In genomic region chr1:9688599-9688998, GRCh38 we compare ENCODE assay signal across 9 cellular contexts. TPM values are rescaled to one million over a fixed set of nuclear protein-coding genes. Genes with fewer than 3 reads are reported as not detected.
DNase-seq lines count a peak whose midpoint lies in the region; ATAC-seq, FAIRE-seq and TF ChIP-seq lines count a peak whose summit lies in the region.
"Had no signal": no experiment of that assay in that cellular context is flagged by ENCODE, and none has a peak within 500 bp of the region (broad histone marks: within the 10 kb centered on the region; RNA-seq: fewer than 3 reads in every experiment).

No MANE protein-coding gene starts in this region.

- no peak for TF ChIP-seq RAD21 in HepG2 (CRISPR knock-in tag; IDR thresholded peaks at IDR 0.05)

- peak overlapping the region; percentile 100 for H3K4me2 ChIP-seq in HepG2 (ENCODE audit: low read depth, low read length)

- H3K4me1 ChIP-seq in HepG2 (ENCODE audit: insufficient read depth, low read length) (peaks cover 39% of the 10 kb centered on the region), tibial artery (peaks cover 0 to 33% (median 26%) of the 10 kb centered on the region in 4 donors)

- peaks cover 71% of the 10 kb centered on the region for H3K4me1 Mint-ChIP-seq in activated T-cell treated with anti-CD3 and anti-CD28 coated beads, Interleukin-2, amount 50 U/mL, for 72 hours (ENCODE audit: low read depth)
- peaks cover 61% of the 10 kb centered on the region for H3K4me1 Mint-ChIP-seq in activated naive CD8-positive, alpha-beta T cell treated with anti-CD3 and anti-CD28 coated beads, Interleukin-2, amount 10 ng/mL, durations not matched to agents 7 days and 5 days

- H3K9ac ChIP-seq in HepG2 (ENCODE audit: insufficient read depth, low read depth, low read length): peak overlapping the region; percentile 49; the same call in 1 of the 2 replicates

- FAIRE-seq in HepG2 (lab: Jason Lieb, UNC): no peak
- FAIRE-seq: D721Med had no signal

- no peak for DNase-seq in activated T-cell treated with anti-CD3 and anti-CD28 coated beads, Interleukin-2, amount 50 U/mL, for 72 hours
- DNase-seq in activated T-cell treated with anti-CD3 and anti-CD28 coated beads for 4 hours: no peak
- no peak for DNase-seq in activated naive CD8-positive, alpha-beta T cell treated with anti-CD3 and anti-CD28 coated beads, Interleukin-2, amount 10 ng/mL, durations not matched to agents 7 days and 5 days
- no peak for DNase-seq in HepG2 (ENCODE audit: low spot score)
- DNase-seq in tibial artery: no peak
- DNase-seq in DMS114 treated with DMSO at 0.1 percent for 48 hours (lab: John Stamatoyannopoulos, UW; ENCODE audit: unreplicated experiment): no peak
- no peak for DNase-seq in germinal center (ENCODE audit: low spot score)
- DNase-seq in DMS79 (lab: John Stamatoyannopoulos, UW): no peak

- no peaks in the 10 kb centered on the region for H3K9me3 Mint-ChIP-seq in activated T-cell treated with anti-CD3 and anti-CD28 coated beads, Interleukin-2, amount 50 U/mL, for 72 hours
- H3K9me3 Mint-ChIP-seq in activated naive CD8-positive, alpha-beta T cell treated with anti-CD3 and anti-CD28 coated beads, Interleukin-2, amount 10 ng/mL, durations not matched to agents 7 days and 5 days: no peaks in the 10 kb centered on the region

- H3K27ac Mint-ChIP-seq in activated T-cell treated with anti-CD3 and anti-CD28 coated beads, Interleukin-2, amount 50 U/mL, for 72 hours: peak overlapping the region; percentile 57
- H3K27ac Mint-ChIP-seq in activated naive CD8-positive, alpha-beta T cell treated with anti-CD3 and anti-CD28 coated beads, Interleukin-2, amount 10 ng/mL, durations not matched to agents 7 days and 5 days: peak overlapping the region; percentile 80

- intact Hi-C loops in HepG2 (cut with micrococcal nuclease; ENCODE audit: unreplicated experiment): no loop called here
- intact Hi-C loops in tibial artery (cut with DNase I; ENCODE audit: low total_unique reads): no loop called here

- H3K36me3 Mint-ChIP-seq in activated T-cell treated with anti-CD3 and anti-CD28 coated beads, Interleukin-2, amount 50 U/mL, for 72 hours (ENCODE audit: insufficient read depth in 2 of 2): peaks cover 7 to 14% of the 10 kb centered on the region in 2 donors
- peaks cover 25% of the 10 kb centered on the region for H3K36me3 Mint-ChIP-seq in activated naive CD8-positive, alpha-beta T cell treated with anti-CD3 and anti-CD28 coated beads, Interleukin-2, amount 10 ng/mL, durations not matched to agents 7 days and 5 days

- peak overlapping the region; percentile 63 to 72 (median 70) for H3K4me3 ChIP-seq in HepG2 (replicated peaks in 1 of 3; ENCODE audit: insufficient read depth in 1 of 3, low read depth in 2 of 3, low read length in 3 of 3)
- H3K4me3 ChIP-seq in tibial artery: peak overlapping the region; percentile 75 to 97

- TF ChIP-seq CTCF in HepG2 (CRISPR knock-in tag; IDR thresholded peaks at IDR 0.05) (no peak), tibial artery (IDR thresholded peaks at IDR 0.05) (no peak)

- no peak for TF ChIP-seq POLR2A in HepG2 (IDR thresholded peaks at IDR 0.05; ENCODE audit: insufficient read depth in 1 of 2, low read depth in 2 of 2, low read length in 2 of 2)

- WGBS in HepG2 (ENCODE audit: low lambda C conversion rate): 16% methylated on average over 12 of the region's 14 CpGs

- ATAC-seq in activated T-cell treated with anti-CD3 and anti-CD28 coated beads, Interleukin-2, amount 50 U/mL, for 72 hours (replicated peaks in 1 of 2): no peak
- no peak for ATAC-seq in activated naive CD8-positive, alpha-beta T cell treated with anti-CD3 and anti-CD28 coated beads, Interleukin-2, amount 10 ng/mL, durations not matched to agents 7 days and 5 days (ENCODE audit: low read depth)
- no peak for ATAC-seq in HepG2

- POLR2A ChIA-PET in activated naive CD8-positive, alpha-beta T cell treated with anti-CD3 and anti-CD28 coated beads, Interleukin-2, amount 10 ng/mL, durations not matched to agents 7 days and 5 days (lab: Charles Lee): interaction anchor here (1.3 to 9.0 kb wide), 4 partner anchors 16 to 60 kb away, joined by 4 to 122 read pairs (median 86); partner anchors contain the start of gene PIK3CD
- POLR2A ChIA-PET in HepG2 (lab: Yijun Ruan, JAX): interaction anchor here (1.2 to 4.1 kb wide), 3 partner anchors 12 to 255 kb away, joined by 3 to 35 read pairs (median 3); partner anchors contain the start of genes LZIC and NMNAT1

- in situ Hi-C loops in HepG2 (cut with HindIII; ENCODE audit: extremely low pct_ligation_motif_present, low pct_unique_long_range_greater_than_20kb): no loop called here

- no peaks in the 10 kb centered on the region for H3K27me3 Mint-ChIP-seq in activated T-cell treated with anti-CD3 and anti-CD28 coated beads, Interleukin-2, amount 50 U/mL, for 72 hours (ENCODE audit: low read depth)
- H3K27me3 Mint-ChIP-seq in activated naive CD8-positive, alpha-beta T cell treated with anti-CD3 and anti-CD28 coated beads, Interleukin-2, amount 10 ng/mL, durations not matched to agents 7 days and 5 days: no peaks in the 10 kb centered on the region

- no peaks in the 10 kb centered on the region for H3K79me2 ChIP-seq in HepG2 (ENCODE audit: insufficient read depth, low read length)

- H3K27me3 ChIP-seq in HepG2 (ENCODE audit: control insufficient read depth in 1 of 2, insufficient read depth in 2 of 2, low read length in 2 of 2): peaks cover 0 to 18% of the 10 kb centered on the region in 2 experiments; a peak in 1 of 5 replicates
- H3K27me3 ChIP-seq in tibial artery: no peaks in the 10 kb centered on the region

- H3K27ac ChIP-seq in HepG2 (ENCODE audit: extremely low read length, insufficient read depth, low read length) (no peak overlapping the region), tibial artery (no peak overlapping the region)

- H2AFZ ChIP-seq in HepG2 (ENCODE audit: low read length): no peak overlapping the region

- peak overlapping the region; percentile 80 to 87 for H3K4me3 Mint-ChIP-seq in activated T-cell treated with anti-CD3 and anti-CD28 coated beads, Interleukin-2, amount 50 U/mL, for 72 hours
- peak overlapping the region; percentile 82 for H3K4me3 Mint-ChIP-seq in activated naive CD8-positive, alpha-beta T cell treated with anti-CD3 and anti-CD28 coated beads, Interleukin-2, amount 10 ng/mL, durations not matched to agents 7 days and 5 days

- H3K9me3 ChIP-seq in HepG2 (ENCODE audit: low read length): no peaks in the 10 kb centered on the region
- H3K9me3 ChIP-seq in tibial artery: no peaks in the 10 kb centered on the region

- BruUV-seq in HepG2 (replicated peaks; lab: Mats Ljungman, UMichigan): no TSS peak

- H4K20me1 ChIP-seq in HepG2 (ENCODE audit: insufficient read depth, low read length): no peaks in the 10 kb centered on the region

- CTCF ChIA-PET in HepG2 (lab: Yijun Ruan, JAX; ENCODE audit: low intra/inter-chr PET ratio, low total read pairs): no interaction called here

- no peak for TF ChIP-seq EP300 in HepG2 (IDR thresholded peaks at IDR 0.05; ENCODE audit: low read depth in 2 of 2, low read length in 2 of 2)
- TF ChIP-seq EP300 in HepG2 (CRISPR knock-in tag; IDR thresholded peaks at IDR 0.05; ENCODE audit: borderline replicate concordance): no peak

- H3K36me3 ChIP-seq in HepG2 (replicated peaks in 1 of 2; ENCODE audit: control insufficient read depth in 1 of 2, insufficient read depth in 2 of 2, low read length in 2 of 2) (no peaks in the 10 kb centered on the region), tibial artery (peaks cover 0 to 15% (median 0%) of the 10 kb centered on the region in 3 donors)

TF ChIP-seq in HepG2, 621 proteins besides CTCF, POLR2A, EP300 and RAD21 (continues in another document):
- no peak for TF ChIP-seq ZNF570 (CRISPR knock-in tag; IDR thresholded peaks at IDR 0.05; ENCODE audit: borderline replicate concordance)

RNA-seq across cellular contexts. Expression of gene PIK3CD, which starts 37.1 kb away (rescaled TPM):
- 100 to 1,000 TPM; 149 to 162 TPM for total RNA-seq in activated T-cell treated with anti-CD3 and anti-CD28 coated beads, Interleukin-2, amount 50 U/mL, for 72 hours
- total RNA-seq in activated naive CD8-positive, alpha-beta T cell treated with anti-CD3 and anti-CD28 coated beads, Interleukin-2, amount 10 ng/mL, durations not matched to agents 7 days and 5 days: 100 to 1,000 TPM; 250 TPM
- total RNA-seq in HepG2 (2016; rRNA removed; fragmentation: Illumina TruSeq; extraction: Trizol): 6.6 and 7.1 TPM in 2 replicates
- total RNA-seq in HepG2 (2016; cell fraction: cytosol; rRNA removed; fragmentation: Illumina TruSeq; extraction: Trizol; ENCODE audit: low read depth): 1.2 and 1.5 TPM in 2 replicates
- 5.2 and 7.8 TPM in 2 replicates for total RNA-seq in HepG2 (2016; cell fraction: insoluble cytoplasmic fraction; rRNA removed; fragmentation: Illumina TruSeq; extraction: Trizol)
- 3.5 and 3.7 TPM in 2 replicates for total RNA-seq in HepG2 (2016; cell fraction: membrane; rRNA removed; fragmentation: Illumina TruSeq; extraction: Trizol)
- 6.8 and 7.8 TPM in 2 replicates for total RNA-seq in HepG2 (2016; cell fraction: nucleus; rRNA removed; fragmentation: Illumina TruSeq; extraction: Trizol)
- polyA plus RNA-seq in HepG2 (2011; rRNA removed): 10.0 and 12.5 TPM in 2 replicates
- 6.6 and 8.0 TPM in 2 replicates for polyA plus RNA-seq in HepG2 (2011; cell fraction: cytosol; rRNA removed)
- 43.0 and 43.6 TPM in 2 replicates for polyA plus RNA-seq in HepG2 (2011; cell fraction: nucleus; rRNA removed)
- polyA plus RNA-seq in HepG2 (2012): 9.7 and 11.2 TPM in 2 replicates
- 0.95 and 1.2 TPM in 2 replicates for polyA plus RNA-seq in HepG2 (2016; cell fraction: cytosol; fragmentation: Illumina TruSeq; extraction: Trizol; ENCODE audit: low read depth)
- polyA plus RNA-seq in HepG2 (2016; cell fraction: insoluble cytoplasmic fraction; fragmentation: Illumina TruSeq; extraction: Trizol; ENCODE audit: low read depth): 5.2 and 6.0 TPM in 2 replicates
- 2.1 and 2.5 TPM in 2 replicates for polyA plus RNA-seq in HepG2 (2016; cell fraction: membrane; fragmentation: Illumina TruSeq; extraction: Trizol; ENCODE audit: low read depth)
- 18.6 and 20.4 TPM in 2 replicates for polyA plus RNA-seq in HepG2 (2016; cell fraction: nucleus; fragmentation: Illumina TruSeq; extraction: Trizol; ENCODE audit: insufficient read depth, low read depth)
- 1.2 and 22.6 TPM in 2 replicates for polyA minus RNA-seq in HepG2 (2011; rRNA and poly(A)+ RNA removed; ENCODE audit: low replicate concordance)
- polyA minus RNA-seq in HepG2 (2011; cell fraction: cytosol; rRNA and poly(A)+ RNA removed): 8.6 and 9.7 TPM in 2 replicates
- 11.7 and 12.7 TPM in 2 replicates for polyA minus RNA-seq in HepG2 (2011; cell fraction: nucleus; rRNA and poly(A)+ RNA removed)

Comparison
In these comparisons a context has a peak if more than half of its experiments do, and no peak if none do; other contexts are left out.
1. RNA of gene PIK3CD, which starts 37.1 kb away (total RNA-seq): 250 TPM in activated naive CD8-positive, alpha-beta T cell treated with anti-CD3 and anti-CD28 coated beads, Interleukin-2, amount 10 ng/mL, durations not matched to agents 7 days and 5 days and 149 to 162 TPM in activated T-cell treated with anti-CD3 and anti-CD28 coated beads, Interleukin-2, amount 50 U/mL, for 72 hours; 1.2 to 7.8 TPM in HepG2; every median in the first group is over 10 times any median in the second.